Comparison of ENCODE assay signal across 18 cellular contexts in the genomic region with DNA sequence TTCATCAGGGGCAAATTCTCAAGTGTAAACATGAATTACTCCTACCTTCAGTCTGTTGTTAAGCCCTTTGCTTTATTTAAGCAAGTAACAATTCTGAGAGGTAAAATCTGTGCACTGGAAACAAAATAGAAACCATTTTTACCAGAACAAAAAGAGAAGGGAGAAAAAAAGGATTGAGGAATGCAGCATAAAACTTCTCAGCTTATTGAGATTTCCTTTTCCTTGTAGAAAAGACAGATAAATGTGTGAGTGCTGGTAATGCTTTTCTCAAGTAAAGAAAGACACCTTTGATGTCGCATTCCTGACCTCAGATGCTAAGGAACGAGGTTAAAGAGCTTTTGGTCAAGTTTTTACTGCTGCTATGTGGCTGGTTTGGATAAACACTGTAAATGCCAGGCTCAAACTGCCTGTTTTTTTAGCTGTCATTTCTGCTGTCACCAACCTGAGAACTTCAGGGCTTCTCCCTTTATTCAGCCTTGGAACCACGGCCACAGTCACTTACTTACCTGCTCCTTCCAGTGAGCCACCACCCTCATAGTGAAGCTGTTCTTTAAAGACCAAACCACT.
DNase-seq lines count a peak whose midpoint lies in the region; ATAC-seq and TF ChIP-seq lines count a peak whose summit lies in the region.
"Had no signal": no experiment of that assay in that cellular context is flagged by ENCODE, and none has a peak within 500 bp of the region (broad histone marks: within the 10 kb centered on the region; RNA-seq: fewer than 3 reads in every experiment).

No MANE protein-coding gene starts in this region.

- intact Hi-C loops in Right ventricle myocardium superior (cut with DNase I): no loop called here
- intact Hi-C loops in activated CD4-positive, alpha-beta T cell treated with anti-CD3 and anti-CD28 coated beads for 36 hours (cut with DNase I, micrococcal nuclease): no loop called here

- peaks cover 21% of the 10 kb centered on the region for H3K27me3 Mint-ChIP-seq in activated CD4-positive, alpha-beta T cell treated with anti-CD3 and anti-CD28 coated beads for 36 hours

- WGBS in hepatocyte (ENCODE audit: low lambda C conversion rate, missing lambda C conversion rate): 10% methylated on average over 3 of the region's 3 CpGs

- no peaks in the 10 kb centered on the region for H3K9me2 ChIP-seq in hepatocyte (replicated peaks; ENCODE audit: insufficient read depth)

- DNase-seq in right atrium auricular region (ENCODE audit: low spot score) (no peak), Right ventricle myocardium superior (no peak), hepatocyte (ENCODE audit: low spot score) (no peak), putamen (ENCODE audit: low spot score) (peak; percentile 16), NOMO-1 treated with DMSO at 0.1 percent for 48 hours (lab: John Stamatoyannopoulos, UW; ENCODE audit: unreplicated experiment) (no peak)
- no peak for DNase-seq in activated CD4-positive, alpha-beta T cell treated with anti-CD3 and anti-CD28 coated beads for 36 hours
- DNase-seq: activated CD8-positive, alpha-beta memory T cell treated with anti-CD3 and anti-CD28 coated beads, Interleukin-2, amount 50 U/mL, for 48 hours; activated naive CD4-positive, alpha-beta T cell treated with anti-CD3 and anti-CD28 coated beads, Interleukin-2, amount 50 U/mL, for 16 hours; CD4-positive, CD25-positive, alpha-beta regulatory T cell; DND-41; NCI-H1694; NCI-H510A treated with DMSO at 0.1 percent for 48 hours; T-helper 17 cell had no signal

- CTCF ChIA-PET in activated CD4-positive, alpha-beta T cell treated with anti-CD3 and anti-CD28 coated beads for 36 hours (lab: Charles Lee): interaction anchor here (0.6 to 1.2 kb wide), 5 partner anchors 8 to 403 kb away, joined by 3 to 7 read pairs (median 3); no protein-coding TSS in a partner anchor

- H3K4me1 ChIP-seq in right atrium auricular region (peaks cover 0 to 12% of the 10 kb centered on the region in 2 donors), hepatocyte (ENCODE audit: insufficient read depth) (peaks cover 12% of the 10 kb centered on the region)

- ATAC-seq in Right ventricle myocardium superior (ENCODE audit: poor library complexity) (no peak), GM19035 (IDR thresholded peaks at IDR 0.05; ENCODE audit: unreplicated experiment) (no peak), HG02798 (IDR thresholded peaks at IDR 0.05; ENCODE audit: poor library complexity, unreplicated experiment) (no peak)
- no peak for ATAC-seq in activated CD4-positive, alpha-beta T cell treated with anti-CD3 and anti-CD28 coated beads for 36 hours
- ATAC-seq: activated CD4-positive, CD25-positive, alpha-beta regulatory T cell treated with anti-CD3 and anti-CD28 coated beads, Interleukin-2, amount 50 U/mL, for 24 hours; T-helper 17 cell had no signal

- H3K4me1 Mint-ChIP-seq in activated CD4-positive, alpha-beta T cell treated with anti-CD3 and anti-CD28 coated beads for 36 hours: no peaks in the 10 kb centered on the region
- H3K4me1 Mint-ChIP-seq: CD4-positive, CD25-positive, alpha-beta regulatory T cell; stimulated activated effector memory CD8-positive, alpha-beta T cell treated with anti-CD3 and anti-CD28 coated beads, Interleukin-12 subunit alpha, Interleukin-12 subunit beta, amount 100 ng/mL, for 72 hours; T-helper 17 cell had no signal

- no peaks in the 10 kb centered on the region for H3K79me2 ChIP-seq in hepatocyte

- no peaks in the 10 kb centered on the region for H3K9me3 ChIP-seq in right atrium auricular region
- no peaks in the 10 kb centered on the region for H3K9me3 ChIP-seq in hepatocyte (ENCODE audit: low read depth)

- H3K27me3 ChIP-seq in right atrium auricular region (no peaks in the 10 kb centered on the region), hepatocyte (no peaks in the 10 kb centered on the region)

- no peaks in the 10 kb centered on the region for H3K9me3 Mint-ChIP-seq in activated CD4-positive, alpha-beta T cell treated with anti-CD3 and anti-CD28 coated beads for 36 hours (ENCODE audit: low read depth)
- H3K9me3 Mint-ChIP-seq: stimulated activated effector memory CD8-positive, alpha-beta T cell treated with anti-CD3 and anti-CD28 coated beads, Interleukin-12 subunit alpha, Interleukin-12 subunit beta, amount 100 ng/mL, for 72 hours had no signal

- no peak overlapping the region for H3K27ac Mint-ChIP-seq in activated CD4-positive, alpha-beta T cell treated with anti-CD3 and anti-CD28 coated beads for 36 hours
- H3K27ac Mint-ChIP-seq: CD4-positive, CD25-positive, alpha-beta regulatory T cell; stimulated activated effector memory CD8-positive, alpha-beta T cell treated with anti-CD3 and anti-CD28 coated beads, Interleukin-12 subunit alpha, Interleukin-12 subunit beta, amount 100 ng/mL, for 72 hours; T-helper 17 cell had no signal

- no peaks in the 10 kb centered on the region for H4K20me1 ChIP-seq in hepatocyte (ENCODE audit: insufficient read depth, poor library complexity, severe bottlenecking)

- POLR2A ChIA-PET in activated CD4-positive, alpha-beta T cell treated with anti-CD3 and anti-CD28 coated beads for 36 hours (lab: Charles Lee): interaction anchor here (0.6 kb wide), 1 partner anchor 27 kb away, joined by 3 read pairs; no protein-coding TSS in a partner anchor

- H3K27ac ChIP-seq in right atrium auricular region (peak overlapping the region; percentile 27 to 34), hepatocyte (peak overlapping the region; percentile 61)

- H3K36me3 ChIP-seq in right atrium auricular region (no peaks in the 10 kb centered on the region), hepatocyte (replicated peaks; ENCODE audit: insufficient read depth, low read depth) (no peaks in the 10 kb centered on the region)

- H3K4me2 ChIP-seq in hepatocyte: peak overlapping the region; percentile 66

- H3K4me3 ChIP-seq in right atrium auricular region (no peak overlapping the region), hepatocyte (no peak overlapping the region)
- H3K4me3 ChIP-seq: lung had no signal

- no peaks in the 10 kb centered on the region for H3K36me3 Mint-ChIP-seq in activated CD4-positive, alpha-beta T cell treated with anti-CD3 and anti-CD28 coated beads for 36 hours (ENCODE audit: low read depth)
- H3K36me3 Mint-ChIP-seq: CD4-positive, CD25-positive, alpha-beta regulatory T cell; stimulated activated effector memory CD8-positive, alpha-beta T cell treated with anti-CD3 and anti-CD28 coated beads, Interleukin-12 subunit alpha, Interleukin-12 subunit beta, amount 100 ng/mL, for 72 hours had no signal

- peak overlapping the region; percentile 41 for H2AFZ ChIP-seq in hepatocyte

- TF ChIP-seq CTCF in right atrium auricular region (IDR thresholded peaks at IDR 0.05): no peak
- TF ChIP-seq CTCF in hepatocyte (IDR thresholded peaks at IDR 0.05; ENCODE audit: poor library complexity): no peak

- H3K4me3 Mint-ChIP-seq in activated CD4-positive, alpha-beta T cell treated with anti-CD3 and anti-CD28 coated beads for 36 hours: no peak overlapping the region
- H3K4me3 Mint-ChIP-seq: CD4-positive, CD25-positive, alpha-beta regulatory T cell; stimulated activated effector memory CD8-positive, alpha-beta T cell treated with anti-CD3 and anti-CD28 coated beads, Interleukin-12 subunit alpha, Interleukin-12 subunit beta, amount 100 ng/mL, for 72 hours; T-helper 17 cell had no signal
